Comparison of ENCODE assay signal across 8 cellular contexts in genomic region chr4:122731676-122732075, GRCh38. TPM values are rescaled to one million over a fixed set of nuclear protein-coding genes. Genes with fewer than 3 reads are reported as not detected.
DNase-seq lines count a peak whose midpoint lies in the region; ATAC-seq and TF ChIP-seq lines count a peak whose summit lies in the region.

No MANE protein-coding gene starts in this region.

- DNase-seq in cardiac muscle cell (ENCODE audit: low read depth in 1 of 2, low spot score in 1 of 2), result no peak
- no peak for DNase-seq in Right ventricle myocardium inferior (ENCODE audit: missing footprints)
- no peak for DNase-seq in astrocyte of the spinal cord (ENCODE audit: low read depth, low spot score)
- DNase-seq in type B pancreatic cell (ENCODE audit: extremely low spot score, unreplicated experiment), result no peak
- no peak for DNase-seq in NCI-H1417 treated with DMSO at 0.1 percent for 48 hours (lab: John Stamatoyannopoulos, UW)
- no peak for DNase-seq in GOT3 (lab: John Stamatoyannopoulos, UW)
- DNase-seq in amniotic stem cell (lab: John Stamatoyannopoulos, UW), result no peak

- peaks cover 13% of the 10 kb centered on the region for H3K4me1 Mint-ChIP-seq in type B pancreatic cell (ENCODE audit: unreplicated experiment)

- TF ChIP-seq CTCF in cardiac muscle cell (IDR thresholded peaks at IDR 0.05; ENCODE audit: low read depth, low read length), result no peak
- no peak for TF ChIP-seq CTCF in astrocyte of the spinal cord (IDR thresholded peaks at IDR 0.05; ENCODE audit: low read depth, low read length)
- no peak for TF ChIP-seq CTCF in type B pancreatic cell (conservative IDR thresholded peaks at IDR 0.05)

- H3K36me3 ChIP-seq in cardiac muscle cell (no peaks in the 10 kb centered on the region), mesodermal cell (ENCODE audit: control insufficient read depth, insufficient read depth, low read length) (no peaks in the 10 kb centered on the region)

- H3K27ac ChIP-seq in cardiac muscle cell (peak overlapping the region; percentile 83), mesodermal cell (ENCODE audit: low read depth, low read length, severe bottlenecking) (no peak overlapping the region)

- H3K9me3 ChIP-seq in cardiac muscle cell (ENCODE audit: low read depth) (no peaks in the 10 kb centered on the region), mesodermal cell (ENCODE audit: control insufficient read depth, low read length) (no peaks in the 10 kb centered on the region)

- no CpG with 5 or more reads among the region's 2 CpGs for WGBS in mesodermal cell (ENCODE audit: insufficient coverage in 2 of 2), 2 experiments

- H3K4me1 ChIP-seq in cardiac muscle cell (ENCODE audit: low read depth) (peaks cover 19% of the 10 kb centered on the region), mesodermal cell (ENCODE audit: control insufficient read depth, insufficient read depth, low read length, poor library complexity, severe bottlenecking) (no peaks in the 10 kb centered on the region)

- in situ Hi-C loops in astrocyte of the spinal cord (cut with HindIII; ENCODE audit: low sequenced_read_pairs), result no loop called here

- no peaks in the 10 kb centered on the region for H3K36me3 Mint-ChIP-seq in type B pancreatic cell

- H3K27me3 ChIP-seq in cardiac muscle cell, result no peaks in the 10 kb centered on the region

- no peaks in the 10 kb centered on the region for H3K9me3 Mint-ChIP-seq in type B pancreatic cell

- no peaks in the 10 kb centered on the region for H3K27me3 Mint-ChIP-seq in type B pancreatic cell

- H3K4me3 Mint-ChIP-seq in type B pancreatic cell, result peak overlapping the region; percentile 97

- intact Hi-C loops in Right ventricle myocardium inferior (cut with DNase I), result no loop called here

- H3K4me3 ChIP-seq in cardiac muscle cell, result peak overlapping the region; percentile 25
- peak overlapping the region; percentile 76 for H3K4me3 ChIP-seq in astrocyte of the spinal cord (ENCODE audit: low read depth, low read length)
- H3K4me3 ChIP-seq in mesodermal cell (ENCODE audit: extremely low read depth, insufficient read depth, low read length, poor library complexity, severe bottlenecking), result peak overlapping the region; percentile 16

- no peak overlapping the region for H3K27ac Mint-ChIP-seq in type B pancreatic cell

- ATAC-seq in Right ventricle myocardium inferior, result no peak

RNA-seq across cellular contexts. Expression of gene BBS12, which starts 0.8 kb away (rescaled TPM):
- total RNA-seq in cardiac muscle cell (3.2 and 4.9 TPM in 2 replicates), Right ventricle myocardium inferior (6.8 TPM), type B pancreatic cell (ENCODE audit: low replicate concordance) (3.8 and 4.5 TPM in 2 replicates)
- polyA plus RNA-seq in cardiac muscle cell, result 7.4 and 9.9 TPM in 2 replicates
- 6.5 TPM for polyA plus RNA-seq in mesodermal cell (2013, experiment 1 of 2)
- polyA plus RNA-seq in mesodermal cell (2013, experiment 2 of 2), result 7.5 TPM

Comparison
In these comparisons a context has a peak if more than half of its experiments do, and no peak if none do; other contexts are left out.
1. H3K4me3 ChIP-seq: peak in every context shown above with its lines; median percentile 76 in astrocyte of the spinal cord; 25 in cardiac muscle cell; 16 in mesodermal cell.